ENCODE assay signal across 2 cellular contexts in the genomic region with DNA sequence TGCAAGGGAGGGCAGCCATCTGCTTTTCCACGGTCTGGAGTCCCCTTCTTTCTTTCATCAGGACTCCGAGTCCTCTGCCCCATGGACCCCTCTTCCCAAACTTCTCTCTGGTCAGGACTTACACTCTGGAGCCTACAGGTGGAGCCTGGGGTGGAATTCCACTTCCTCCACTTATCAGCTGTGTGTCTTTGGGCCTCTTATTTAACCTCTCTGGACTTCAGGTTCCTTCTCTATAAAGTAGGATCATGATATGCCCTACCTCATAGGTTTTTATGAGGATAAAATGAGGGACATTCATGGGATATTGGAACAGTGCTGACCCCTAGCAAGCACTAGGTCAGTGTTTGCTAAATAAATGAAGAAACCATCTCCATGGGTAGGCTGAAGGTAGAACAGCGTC.
TF ChIP-seq lines count a peak whose summit lies in the region.

No MANE protein-coding gene starts in this region.

TF ChIP-seq in HepG2, 621 proteins besides CTCF, POLR2A, EP300 and RAD21:
- TF ChIP-seq ZNF768 (CRISPR knock-in tag; IDR thresholded peaks at IDR 0.05): peak; percentile 82
- TF ChIP-seq ZFP82 (CRISPR knock-in tag; IDR thresholded peaks at IDR 0.05; ENCODE audit: borderline replicate concordance): no peak
- no peak for TF ChIP-seq ZNF891 (CRISPR knock-in tag; IDR thresholded peaks at IDR 0.05)

TF ChIP-seq in H1, 55 proteins besides CTCF, POLR2A, EP300 and RAD21:
- TF ChIP-seq HDAC2 (IDR thresholded peaks at IDR 0.05; ENCODE audit: borderline replicate concordance in 1 of 2, low read depth in 2 of 2, low read length in 2 of 2) (no peak), RBBP5 (IDR thresholded peaks at IDR 0.05; ENCODE audit: borderline replicate concordance, low read depth, low read length) (no peak), TCF12 (IDR thresholded peaks at IDR 0.05; ENCODE audit: low read depth, low read length) (no peak), BCL11A (IDR thresholded peaks at IDR 0.05; ENCODE audit: low read depth in 2 of 2, low read length in 2 of 2) (no peak), JUND (IDR thresholded peaks at IDR 0.05; ENCODE audit: low read length) (no peak), POLR2AphosphoS5 (IDR thresholded peaks at IDR 0.05; ENCODE audit: low read depth, low read length) (no peak), TEAD4 (IDR thresholded peaks at IDR 0.05; ENCODE audit: low read depth, low read length) (no peak), HDAC6 (IDR thresholded peaks at IDR 0.05; ENCODE audit: low read depth, low read length) (no peak), CBX8 (IDR thresholded peaks at IDR 0.05; ENCODE audit: borderline replicate concordance, low read depth, low read length) (no peak), SP4 (IDR thresholded peaks at IDR 0.05; ENCODE audit: low read length) (no peak), KDM4A (IDR thresholded peaks at IDR 0.05; ENCODE audit: low read depth, low read length, severe bottlenecking) (no peak), JUN (IDR thresholded peaks at IDR 0.05; ENCODE audit: low read depth, low read length) (no peak), RNF2 (IDR thresholded peaks at IDR 0.05; ENCODE audit: borderline replicate concordance, low read depth, low read length, missing control alignments, poor library complexity, severe bottlenecking) (no peak)
